In genomic region chr1:12015001-12015491, GRCh38 we compare ENCODE assay signal across 15 cellular contexts. TPM values are rescaled to one million over a fixed set of nuclear protein-coding genes. Genes with fewer than 3 reads are reported as not detected.
A peak's percentile ranks its signal among the peaks of the same experiment; 100 is the strongest.
DNase-seq lines count a peak whose midpoint lies in the region; ATAC-seq and TF ChIP-seq lines count a peak whose summit lies in the region.
"Had no signal": no experiment of that assay in that cellular context is flagged by ENCODE, and none has a peak within 500 bp of the region (broad histone marks: within the 10 kb centered on the region; RNA-seq: fewer than 3 reads in every experiment).

No MANE protein-coding gene starts in this region.

- H2AFZ ChIP-seq in ACC112 (ENCODE audit: low read length, unreplicated experiment) = no peak overlapping the region

- H3K27me3 Mint-ChIP-seq in activated T-helper 17 cell treated with anti-CD3 and anti-CD28 coated beads, Interleukin-2, amount 50 U/mL, for 72 hours = no peaks in the 10 kb centered on the region
- peaks cover 0 to 1% (median 0%) of the 10 kb centered on the region in 3 donors for H3K27me3 Mint-ChIP-seq in CD14-positive monocyte (ENCODE audit: low read depth in 3 of 3)
- H3K27me3 Mint-ChIP-seq: memory B cell; stimulated activated naive CD8-positive, alpha-beta T cell treated with anti-CD3 and anti-CD28 coated beads, Interleukin-15, Interleukin-2, amounts not matched to agents 100 ng/mL and 50 ng/mL, for 24 hours had no signal

- H3K27ac Mint-ChIP-seq in activated T-helper 17 cell treated with anti-CD3 and anti-CD28 coated beads, Interleukin-2, amount 50 U/mL, for 72 hours = peak overlapping the region; percentile 96
- peak overlapping the region in 1 of 7 donors; percentile 12 for H3K27ac Mint-ChIP-seq in CD14-positive monocyte
- H3K27ac Mint-ChIP-seq: stimulated activated naive CD8-positive, alpha-beta T cell treated with anti-CD3 and anti-CD28 coated beads, Interleukin-15, Interleukin-2, amounts not matched to agents 100 ng/mL and 50 ng/mL, for 24 hours had no signal

- peak; percentile 27 for DNase-seq in GM03348 (ENCODE audit: low spot score)
- no peak for DNase-seq in lung (ENCODE audit: low spot score)
- no peak for DNase-seq in midbrain (lab: John Stamatoyannopoulos, UW)
- DNase-seq in NCI-H510A (lab: John Stamatoyannopoulos, UW) = no peak
- no peak for DNase-seq in CD14-positive monocyte (ENCODE audit: low spot score)
- no peak for DNase-seq in activated naive CD4-positive, alpha-beta T cell treated with Interleukin-2 at 50 U/mL for 16 hours
- DNase-seq: effector memory CD4-positive, alpha-beta T cell; heart right ventricle; NCI-H2107; stimulated activated CD4-positive, alpha-beta T cell treated with anti-CD3 and anti-CD28 coated beads, Interleukin-4, amount 100 ng/mL, for 24 hours had no signal

- H3K79me2 ChIP-seq in ACC112 (ENCODE audit: control insufficient read depth, insufficient read depth, low read length, unreplicated experiment) = peaks cover 3% of the 10 kb centered on the region

- H3K27me3 ChIP-seq in ACC112 (ENCODE audit: insufficient read depth, low read length) = no peaks in the 10 kb centered on the region
- H3K27me3 ChIP-seq in lung (ENCODE audit: control insufficient read depth, insufficient read depth) = no peaks in the 10 kb centered on the region
- H3K27me3 ChIP-seq: heart right ventricle had no signal

- 69 to 85% methylated on average over 10 of the region's 10 CpGs for WGBS in lung, 2 donors

- H3K27ac ChIP-seq in ACC112 (ENCODE audit: low read depth, low read length) (peak overlapping the region; percentile 8; the same call in 1 of the 2 replicates), lung (ENCODE audit: low read depth in 1 of 2, low read length in 1 of 2) (peak overlapping the region; percentile 75 to 85)
- H3K27ac ChIP-seq: C4-2B had no signal

- H3K9me3 ChIP-seq in lung (ENCODE audit: control insufficient read depth in 2 of 2, insufficient read depth in 1 of 2, low read length in 1 of 2) = no peaks in the 10 kb centered on the region
- H3K9me3 ChIP-seq: heart right ventricle had no signal

- peaks cover 3% of the 10 kb centered on the region; the same call in 1 of the 2 replicates for H3K36me3 ChIP-seq in ACC112 (ENCODE audit: insufficient read depth, low read length)
- H3K36me3 ChIP-seq in lung (ENCODE audit: control insufficient read depth in 2 of 2, insufficient read depth in 2 of 2, low read length in 2 of 2) = peaks cover 14 to 28% of the 10 kb centered on the region in 2 donors

- H3K4me1 Mint-ChIP-seq in activated T-helper 17 cell treated with anti-CD3 and anti-CD28 coated beads, Interleukin-2, amount 50 U/mL, for 72 hours = peaks cover 24% of the 10 kb centered on the region
- peaks cover 3% of the 10 kb centered on the region for H3K4me1 Mint-ChIP-seq in CD14-positive monocyte

- ATAC-seq in activated T-helper 17 cell treated with anti-CD3 and anti-CD28 coated beads, Interleukin-2, amount 50 U/mL, for 72 hours (replicated peaks) = no peak
- ATAC-seq in lung (ENCODE audit: insufficient read depth, low FRiP score) = no peak
- ATAC-seq: heart right ventricle had no signal

- intact Hi-C loops in CD14-positive monocyte (cut with micrococcal nuclease) = loop anchor here in 1 of 2 donors (5.0 to 10.0 kb wide), 2 partner anchors 33 to 90 kb away; partner anchors contain the start of genes KIAA2013 and MFN2

- no peak for TF ChIP-seq CTCF in lung (IDR thresholded peaks at IDR 0.05; ENCODE audit: control extremely low read depth, extremely low read depth)
- TF ChIP-seq CTCF in CD14-positive monocyte (IDR thresholded peaks at IDR 0.05) = no peak

- H3K9me3 Mint-ChIP-seq in activated T-helper 17 cell treated with anti-CD3 and anti-CD28 coated beads, Interleukin-2, amount 50 U/mL, for 72 hours = no peaks in the 10 kb centered on the region
- no peaks in the 10 kb centered on the region for H3K9me3 Mint-ChIP-seq in CD14-positive monocyte
- H3K9me3 Mint-ChIP-seq: memory B cell; stimulated activated naive CD8-positive, alpha-beta T cell treated with anti-CD3 and anti-CD28 coated beads, Interleukin-15, Interleukin-2, amounts not matched to agents 100 ng/mL and 50 ng/mL, for 24 hours had no signal

- H3K4me3 ChIP-seq in ACC112 (ENCODE audit: low read depth, low read length) (no peak overlapping the region), lung (no peak overlapping the region)
- H3K4me3 ChIP-seq: heart right ventricle had no signal

- peaks cover 45% of the 10 kb centered on the region for H3K36me3 Mint-ChIP-seq in activated T-helper 17 cell treated with anti-CD3 and anti-CD28 coated beads, Interleukin-2, amount 50 U/mL, for 72 hours (ENCODE audit: low read depth)
- peaks cover 41 to 44% of the 10 kb centered on the region in 2 donors for H3K36me3 Mint-ChIP-seq in CD14-positive monocyte

- H3K4me1 ChIP-seq in ACC112 (ENCODE audit: control insufficient read depth, insufficient read depth, low read length, unreplicated experiment) (peaks cover 18% of the 10 kb centered on the region), lung (ENCODE audit: control insufficient read depth in 2 of 2, insufficient read depth in 2 of 2, low read length in 2 of 2) (peaks cover 2 to 3% of the 10 kb centered on the region in 2 donors)

- H3K4me3 Mint-ChIP-seq in activated T-helper 17 cell treated with anti-CD3 and anti-CD28 coated beads, Interleukin-2, amount 50 U/mL, for 72 hours = peak overlapping the region; percentile 80
- no peak overlapping the region for H3K4me3 Mint-ChIP-seq in CD14-positive monocyte
- H3K4me3 Mint-ChIP-seq: memory B cell; stimulated activated naive CD8-positive, alpha-beta T cell treated with anti-CD3 and anti-CD28 coated beads, Interleukin-15, Interleukin-2, amounts not matched to agents 100 ng/mL and 50 ng/mL, for 24 hours had no signal

RNA-seq across cellular contexts. Expression of gene MIIP, which starts 4.3 kb away (rescaled TPM):
- 100 to 1,000 TPM in 1 of 2 donors, 10 to 100 TPM in 1; 51.1 to 115 TPM for total RNA-seq in activated T-helper 17 cell treated with anti-CD3 and anti-CD28 coated beads, Interleukin-2, amount 50 U/mL, for 72 hours
- total RNA-seq in lung = 10 to 100 TPM; 16.1 to 45.8 TPM
- polyA plus RNA-seq in lung (10 to 100 TPM; 33.1 to 58.0 TPM), CD14-positive monocyte (10 to 100 TPM; 45.9 to 56.4 TPM)

RNA-seq across cellular contexts. Expression of gene MFN2, which starts 34.8 kb away (rescaled TPM):
- total RNA-seq in activated T-helper 17 cell treated with anti-CD3 and anti-CD28 coated beads, Interleukin-2, amount 50 U/mL, for 72 hours = 10 to 100 TPM; 46.5 to 70.1 TPM
- 10 to 100 TPM; 26.7 to 70.8 TPM for total RNA-seq in lung
- polyA plus RNA-seq in lung = 10 to 100 TPM; 30.4 to 49.3 TPM
- 10 to 100 TPM; 26.3 to 30.3 TPM for polyA plus RNA-seq in CD14-positive monocyte

RNA-seq across cellular contexts. Expression of gene TNFRSF8, which starts 48.1 kb away (rescaled TPM):
- 100 to 1,000 TPM in 1 of 2 donors, 10 to 100 TPM in 1; 35.3 to 216 TPM for total RNA-seq in activated T-helper 17 cell treated with anti-CD3 and anti-CD28 coated beads, Interleukin-2, amount 50 U/mL, for 72 hours
- total RNA-seq in lung = 1 to 10 TPM; 1.6 to 1.9 TPM
- polyA plus RNA-seq in lung = 1 to 10 TPM; 2.2 to 5.3 TPM
- 10 to 100 TPM; 11.8 to 11.9 TPM for polyA plus RNA-seq in CD14-positive monocyte

Comparison
In these comparisons a context has a peak if more than half of its experiments do, and no peak if none do; other contexts are left out.
1. RNA of gene TNFRSF8, which starts 48.1 kb away (total RNA-seq): 35.3 to 216 TPM in activated T-helper 17 cell treated with anti-CD3 and anti-CD28 coated beads, Interleukin-2, amount 50 U/mL, for 72 hours; 1.6 to 1.9 TPM in lung; every median in the first group is over 10 times any median in the second.